Comparison of ENCODE assay signal across 9 cellular contexts in genomic region chr12:108846320-108846719, GRCh38. TPM values are rescaled to one million over a fixed set of nuclear protein-coding genes. Genes with fewer than 3 reads are reported as not detected.
DNase-seq lines count a peak whose midpoint lies in the region; ATAC-seq and TF ChIP-seq lines count a peak whose summit lies in the region.
"Had no signal": no experiment of that assay in that cellular context is flagged by ENCODE, and none has a peak within 500 bp of the region (broad histone marks: within the 10 kb centered on the region; RNA-seq: fewer than 3 reads in every experiment).

No MANE protein-coding gene starts in this region.

- POLR2A ChIA-PET in Panc1 (lab: Charles Lee): interaction anchor here (0.6 kb wide), 1 partner anchor 13 kb away, joined by 3 read pairs; no protein-coding TSS in a partner anchor
- POLR2A ChIA-PET in CD8-positive, alpha-beta memory T cell (lab: Charles Lee): no interaction called here

- TSS peak; percentile 9 for BruUV-seq in Panc1 (replicated peaks; lab: Mats Ljungman, UMichigan)

- intact Hi-C loops in Panc1 (cut with micrococcal nuclease; ENCODE audit: unreplicated experiment): no loop called here
- intact Hi-C loops in Right ventricle myocardium superior (cut with DNase I): no loop called here

- CTCF ChIA-PET in Panc1 (lab: Charles Lee): no interaction called here
- CTCF ChIA-PET in CD8-positive, alpha-beta memory T cell (lab: Charles Lee): no interaction called here

- H3K36me3 Mint-ChIP-seq in CD8-positive, alpha-beta memory T cell: peaks cover 0 to 53% (median 14%) of the 10 kb centered on the region in 3 donors

- H3K4me3 ChIP-seq in Panc1 (ENCODE audit: low read depth in 2 of 2, low read length in 2 of 2) (no peak overlapping the region), rectal smooth muscle tissue (ENCODE audit: low read length) (no peak overlapping the region)
- no peak overlapping the region for H3K4me3 ChIP-seq in CD8-positive, alpha-beta memory T cell (ENCODE audit: low read length)

- H3K4me3 Mint-ChIP-seq in CD8-positive, alpha-beta memory T cell: no peak overlapping the region

- H3K27ac ChIP-seq in Panc1 (ENCODE audit: low read length): no peak overlapping the region
- peak overlapping the region; percentile 16 for H3K27ac ChIP-seq in rectal smooth muscle tissue (ENCODE audit: low read depth, low read length)
- no peak overlapping the region for H3K27ac ChIP-seq in CD8-positive, alpha-beta memory T cell (ENCODE audit: low read depth, low read length)

- H3K36me3 ChIP-seq in Panc1 (ENCODE audit: control insufficient read depth, insufficient read depth, low read length) (peaks cover 7% of the 10 kb centered on the region; the same call in 1 of the 2 replicates), rectal smooth muscle tissue (ENCODE audit: control insufficient read depth, insufficient read depth, low read length) (peaks cover 16% of the 10 kb centered on the region)
- H3K36me3 ChIP-seq in CD8-positive, alpha-beta memory T cell (ENCODE audit: insufficient read depth, low read length): peaks cover 8% of the 10 kb centered on the region

- no peaks in the 10 kb centered on the region for H3K27me3 Mint-ChIP-seq in CD8-positive, alpha-beta memory T cell

- H3K27me3 ChIP-seq in Panc1 (ENCODE audit: control insufficient read depth, insufficient read depth, low read length): no peaks in the 10 kb centered on the region
- H3K27me3 ChIP-seq in rectal smooth muscle tissue (ENCODE audit: control insufficient read depth, insufficient read depth, low read length): no peaks in the 10 kb centered on the region
- H3K27me3 ChIP-seq in CD8-positive, alpha-beta memory T cell (ENCODE audit: insufficient read depth, low read length, poor library complexity, severe bottlenecking): no peaks in the 10 kb centered on the region

- DNase-seq in GM03348 (ENCODE audit: low spot score) (peak; percentile 25), Panc1 (ENCODE audit: low read depth, low spot score) (no peak), Right ventricle myocardium superior (peak; percentile 79), amniotic stem cell (lab: John Stamatoyannopoulos, UW) (no peak), NCI-H1436 (lab: John Stamatoyannopoulos, UW) (no peak)
- no peak for DNase-seq in CD8-positive, alpha-beta memory T cell

- peaks cover 43% of the 10 kb centered on the region for H3K4me1 ChIP-seq in Panc1 (ENCODE audit: control insufficient read depth, insufficient read depth, low read length)
- peaks cover 12% of the 10 kb centered on the region for H3K4me1 ChIP-seq in rectal smooth muscle tissue (ENCODE audit: control insufficient read depth, insufficient read depth, low read length)
- H3K4me1 ChIP-seq in CD8-positive, alpha-beta memory T cell (ENCODE audit: insufficient read depth, low read length): no peaks in the 10 kb centered on the region

- peaks cover 6 to 19% (median 17%) of the 10 kb centered on the region in 3 donors for H3K4me1 Mint-ChIP-seq in CD8-positive, alpha-beta memory T cell

- H3K27ac Mint-ChIP-seq in CD8-positive, alpha-beta memory T cell: peak overlapping the region in 1 of 8 donors; percentile 5

- in situ Hi-C loops in Panc1 (cut with HindIII; ENCODE audit: low pct_unique_long_range_greater_than_20kb, low sequenced_read_pairs): no loop called here

- no peaks in the 10 kb centered on the region for H3K9me3 Mint-ChIP-seq in CD8-positive, alpha-beta memory T cell

- no peak overlapping the region for H3K9ac ChIP-seq in rectal smooth muscle tissue (ENCODE audit: low read length)

- no peaks in the 10 kb centered on the region for H3K9me3 ChIP-seq in Panc1 (ENCODE audit: control insufficient read depth, insufficient read depth, low read depth, low read length)
- no peaks in the 10 kb centered on the region for H3K9me3 ChIP-seq in CD8-positive, alpha-beta memory T cell (ENCODE audit: low read length)

- no peak for TF ChIP-seq CTCF in Panc1 (IDR thresholded peaks at IDR 0.05)

- ATAC-seq in Panc1 (0 out of 2 replicates have a peak, but pooled peaks have one; percentile 4), Right ventricle myocardium superior (ENCODE audit: poor library complexity) (peak; percentile 90), HG02885 (IDR thresholded peaks at IDR 0.05; ENCODE audit: poor library complexity, unreplicated experiment) (no peak)

RNA-seq across cellular contexts. Expression of gene SSH1, which starts 11.1 kb away (rescaled TPM):
- total RNA-seq in Panc1 (2021; ENCODE audit: unreplicated experiment) (58.6 TPM), Right ventricle myocardium superior (26.3 TPM)
- 40.0 TPM for polyA plus RNA-seq in Panc1 (2012; ENCODE audit: insufficient read length)
- 10 to 100 TPM; 38.4 to 42.4 TPM for total RNA-seq in CD8-positive, alpha-beta memory T cell
- polyA plus RNA-seq in CD8-positive, alpha-beta memory T cell: 12.0 TPM

RNA-seq across cellular contexts. Expression of gene DAO, which starts 33.6 kb away (rescaled TPM):
- total RNA-seq in Panc1 (2021; ENCODE audit: unreplicated experiment): not detected
- not detected for polyA plus RNA-seq in Panc1 (2012; ENCODE audit: insufficient read length)
- total RNA-seq in Right ventricle myocardium superior: not detected
- not detected for total RNA-seq in CD8-positive, alpha-beta memory T cell
- polyA plus RNA-seq in CD8-positive, alpha-beta memory T cell: not detected
- total RNA-seq: glomerular endothelial cell had no signal

Comparison
In these comparisons a context has a peak if more than half of its experiments do, and no peak if none do; other contexts are left out.
1. DNase-seq: peak in GM03348 (single experiment) and Right ventricle myocardium superior (single experiment); none in Panc1 (single experiment), CD8-positive, alpha-beta memory T cell (0 of 5), amniotic stem cell (single experiment) and NCI-H1436 (single experiment).